Comparison of ENCODE assay signal across 2 cellular contexts in genomic region chr6:21987501-21987957, GRCh38.
TF ChIP-seq lines count a peak whose summit lies in the region.

No MANE protein-coding gene starts in this region.

TF ChIP-seq in GM23338, 12 proteins besides CTCF, POLR2A, EP300 and RAD21 (continued from another document):
- TF ChIP-seq ZNF462 (CRISPR knock-in tag; IDR thresholded peaks at IDR 0.05): no peak
- no peak for TF ChIP-seq ZNF331 (CRISPR knock-in tag; IDR thresholded peaks at IDR 0.05; ENCODE audit: low read depth)
- TF ChIP-seq, protein P1, sequence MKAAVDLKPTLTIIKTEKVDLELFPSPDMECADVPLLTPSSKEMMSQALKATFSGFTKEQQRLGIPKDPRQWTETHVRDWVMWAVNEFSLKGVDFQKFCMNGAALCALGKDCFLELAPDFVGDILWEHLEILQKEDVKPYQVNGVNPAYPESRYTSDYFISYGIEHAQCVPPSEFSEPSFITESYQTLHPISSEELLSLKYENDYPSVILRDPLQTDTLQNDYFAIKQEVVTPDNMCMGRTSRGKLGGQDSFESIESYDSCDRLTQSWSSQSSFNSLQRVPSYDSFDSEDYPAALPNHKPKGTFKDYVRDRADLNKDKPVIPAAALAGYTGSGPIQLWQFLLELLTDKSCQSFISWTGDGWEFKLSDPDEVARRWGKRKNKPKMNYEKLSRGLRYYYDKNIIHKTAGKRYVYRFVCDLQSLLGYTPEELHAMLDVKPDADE (IDR thresholded peaks at IDR 0.05): no peak
- TF ChIP-seq ZNF114 (CRISPR knock-in tag; IDR thresholded peaks at IDR 0.05): no peak
- TF ChIP-seq JUNB (IDR thresholded peaks at IDR 0.05; ENCODE audit: unreplicated experiment): no peak
- no peak for TF ChIP-seq STAT1 (IDR thresholded peaks at IDR 0.05; ENCODE audit: unreplicated experiment)
- no peak for TF ChIP-seq REST (IDR thresholded peaks at IDR 0.05; ENCODE audit: unreplicated experiment)

TF ChIP-seq in K562, 482 proteins besides CTCF, POLR2A, EP300 and RAD21 (continued from another document and continues in another):
- TF ChIP-seq, protein P2, sequence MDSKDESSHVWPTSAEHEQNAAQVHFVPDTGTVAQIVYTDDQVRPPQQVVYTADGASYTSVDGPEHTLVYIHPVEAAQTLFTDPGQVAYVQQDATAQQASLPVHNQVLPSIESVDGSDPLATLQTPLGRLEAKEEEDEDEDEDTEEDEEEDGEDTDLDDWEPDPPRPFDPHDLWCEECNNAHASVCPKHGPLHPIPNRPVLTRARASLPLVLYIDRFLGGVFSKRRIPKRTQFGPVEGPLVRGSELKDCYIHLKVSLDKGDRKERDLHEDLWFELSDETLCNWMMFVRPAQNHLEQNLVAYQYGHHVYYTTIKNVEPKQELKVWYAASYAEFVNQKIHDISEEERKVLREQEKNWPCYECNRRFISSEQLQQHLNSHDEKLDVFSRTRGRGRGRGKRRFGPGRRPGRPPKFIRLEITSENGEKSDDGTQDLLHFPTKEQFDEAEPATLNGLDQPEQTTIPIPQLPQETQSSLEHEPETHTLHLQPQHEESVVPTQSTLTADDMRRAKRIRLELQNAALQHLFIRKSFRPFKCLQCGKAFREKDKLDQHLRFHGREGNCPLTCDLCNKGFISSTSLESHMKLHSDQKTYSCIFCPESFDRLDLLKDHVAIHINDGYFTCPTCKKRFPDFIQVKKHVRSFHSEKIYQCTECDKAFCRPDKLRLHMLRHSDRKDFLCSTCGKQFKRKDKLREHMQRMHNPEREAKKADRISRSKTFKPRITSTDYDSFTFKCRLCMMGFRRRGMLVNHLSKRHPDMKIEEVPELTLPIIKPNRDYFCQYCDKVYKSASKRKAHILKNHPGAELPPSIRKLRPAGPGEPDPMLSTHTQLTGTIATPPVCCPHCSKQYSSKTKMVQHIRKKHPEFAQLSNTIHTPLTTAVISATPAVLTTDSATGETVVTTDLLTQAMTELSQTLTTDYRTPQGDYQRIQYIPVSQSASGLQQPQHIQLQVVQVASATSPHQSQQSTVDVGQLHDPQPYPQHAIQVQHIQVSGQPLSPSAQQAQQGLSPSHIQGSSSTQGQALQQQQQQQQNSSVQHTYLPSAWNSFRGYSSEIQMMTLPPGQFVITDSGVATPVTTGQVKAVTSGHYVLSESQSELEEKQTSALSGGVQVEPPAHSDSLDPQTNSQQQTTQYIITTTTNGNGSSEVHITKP (IDR thresholded peaks at IDR 0.05; ENCODE audit: partially characterized antibody): no peak
- TF ChIP-seq MEF2D (tag; conservative IDR thresholded peaks at IDR 0.05; ENCODE audit: low read depth) (no peak), ZZZ3 (IDR thresholded peaks at IDR 0.05) (no peak), ILF3 (IDR thresholded peaks at IDR 0.05; ENCODE audit: borderline replicate concordance) (no peak), DIDO1 (tag; IDR thresholded peaks at IDR 0.05; ENCODE audit: low read depth) (no peak), ZFP91 (CRISPR knock-in tag; IDR thresholded peaks at IDR 0.05) (no peak), NFE2 (IDR thresholded peaks at IDR 0.05; ENCODE audit: low read depth) (no peak), DPF2 (IDR thresholded peaks at IDR 0.05) (peak; percentile 47; the same call in 1 of the 2 replicates), TAL1 (IDR thresholded peaks at IDR 0.05) (no peak), DEAF1 (CRISPR knock-in tag; IDR thresholded peaks at IDR 0.05) (no peak), ZNF24 (IDR thresholded peaks at IDR 0.05) (no peak), ZBTB17 (CRISPR knock-in tag; IDR thresholded peaks at IDR 0.05) (no peak), FOXJ3 (CRISPR knock-in tag; IDR thresholded peaks at IDR 0.05) (no peak), MECOM (CRISPR knock-in tag; IDR thresholded peaks at IDR 0.05) (no peak), KLF13 (tag; IDR thresholded peaks at IDR 0.05; ENCODE audit: borderline replicate concordance, low read depth) (no peak), POLR3A (IDR thresholded peaks at IDR 0.05; ENCODE audit: borderline replicate concordance, extremely low read depth, insufficient read depth, insufficient read length) (no peak), HSF4 (CRISPR knock-in tag; IDR thresholded peaks at IDR 0.05; ENCODE audit: borderline replicate concordance) (no peak), PRMT5 (CRISPR knock-in tag; IDR thresholded peaks at IDR 0.05) (no peak), DACH1 (IDR thresholded peaks at IDR 0.05; ENCODE audit: partially characterized antibody) (no peak), FOSL1 (tag; conservative IDR thresholded peaks at IDR 0.05) (peak; percentile 51; the same call in 1 of the 2 replicates), ZNF77 (CRISPR knock-in tag; IDR thresholded peaks at IDR 0.05) (no peak), L3MBTL2 (IDR thresholded peaks at IDR 0.05) (peak; percentile 80), ZBTB8A (IDR thresholded peaks at IDR 0.05; ENCODE audit: partially characterized antibody) (no peak), FOXA3 (CRISPR knock-in tag; conservative IDR thresholded peaks at IDR 0.05 in 1 of 2, IDR thresholded peaks at IDR 0.05 in 1 of 2) (no peak), ZNF121 (CRISPR knock-in tag; conservative IDR thresholded peaks at IDR 0.05) (no peak), HDAC8 (tag; IDR thresholded peaks at IDR 0.05) (no peak), SAFB (IDR thresholded peaks at IDR 0.05; ENCODE audit: borderline replicate concordance, low read depth, low read length) (no peak), FOXJ2 (tag; IDR thresholded peaks at IDR 0.05) (no peak), NUFIP1 (IDR thresholded peaks at IDR 0.05; ENCODE audit: partially characterized antibody) (no peak), HCFC1 (IDR thresholded peaks at IDR 0.05; ENCODE audit: low read depth, low read length) (no peak), CHD4 (IDR thresholded peaks at IDR 0.05; ENCODE audit: insufficient read depth, insufficient replicate concordance, low read depth, low read length, poor library complexity, severe bottlenecking) (no peak), ZNF668 (CRISPR knock-in tag; IDR thresholded peaks at IDR 0.05) (no peak), CCNT2 (IDR thresholded peaks at IDR 0.05; ENCODE audit: borderline replicate concordance, extremely low read depth, insufficient read length, low read depth, low read length) (no peak), TAF1 (IDR thresholded peaks at IDR 0.05; ENCODE audit: control insufficient read depth, extremely low read depth, insufficient read depth, low read length, severe bottlenecking) (no peak)
- TF ChIP-seq, protein P3, sequence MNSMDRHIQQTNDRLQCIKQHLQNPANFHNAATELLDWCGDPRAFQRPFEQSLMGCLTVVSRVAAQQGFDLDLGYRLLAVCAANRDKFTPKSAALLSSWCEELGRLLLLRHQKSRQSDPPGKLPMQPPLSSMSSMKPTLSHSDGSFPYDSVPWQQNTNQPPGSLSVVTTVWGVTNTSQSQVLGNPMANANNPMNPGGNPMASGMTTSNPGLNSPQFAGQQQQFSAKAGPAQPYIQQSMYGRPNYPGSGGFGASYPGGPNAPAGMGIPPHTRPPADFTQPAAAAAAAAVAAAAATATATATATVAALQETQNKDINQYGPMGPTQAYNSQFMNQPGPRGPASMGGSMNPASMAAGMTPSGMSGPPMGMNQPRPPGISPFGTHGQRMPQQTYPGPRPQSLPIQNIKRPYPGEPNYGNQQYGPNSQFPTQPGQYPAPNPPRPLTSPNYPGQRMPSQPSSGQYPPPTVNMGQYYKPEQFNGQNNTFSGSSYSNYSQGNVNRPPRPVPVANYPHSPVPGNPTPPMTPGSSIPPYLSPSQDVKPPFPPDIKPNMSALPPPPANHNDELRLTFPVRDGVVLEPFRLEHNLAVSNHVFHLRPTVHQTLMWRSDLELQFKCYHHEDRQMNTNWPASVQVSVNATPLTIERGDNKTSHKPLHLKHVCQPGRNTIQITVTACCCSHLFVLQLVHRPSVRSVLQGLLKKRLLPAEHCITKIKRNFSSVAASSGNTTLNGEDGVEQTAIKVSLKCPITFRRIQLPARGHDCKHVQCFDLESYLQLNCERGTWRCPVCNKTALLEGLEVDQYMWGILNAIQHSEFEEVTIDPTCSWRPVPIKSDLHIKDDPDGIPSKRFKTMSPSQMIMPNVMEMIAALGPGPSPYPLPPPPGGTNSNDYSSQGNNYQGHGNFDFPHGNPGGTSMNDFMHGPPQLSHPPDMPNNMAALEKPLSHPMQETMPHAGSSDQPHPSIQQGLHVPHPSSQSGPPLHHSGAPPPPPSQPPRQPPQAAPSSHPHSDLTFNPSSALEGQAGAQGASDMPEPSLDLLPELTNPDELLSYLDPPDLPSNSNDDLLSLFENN (IDR thresholded peaks at IDR 0.05; ENCODE audit: low read depth in 2 of 2, low read length in 2 of 2): no peak
- TF ChIP-seq, protein P4, sequence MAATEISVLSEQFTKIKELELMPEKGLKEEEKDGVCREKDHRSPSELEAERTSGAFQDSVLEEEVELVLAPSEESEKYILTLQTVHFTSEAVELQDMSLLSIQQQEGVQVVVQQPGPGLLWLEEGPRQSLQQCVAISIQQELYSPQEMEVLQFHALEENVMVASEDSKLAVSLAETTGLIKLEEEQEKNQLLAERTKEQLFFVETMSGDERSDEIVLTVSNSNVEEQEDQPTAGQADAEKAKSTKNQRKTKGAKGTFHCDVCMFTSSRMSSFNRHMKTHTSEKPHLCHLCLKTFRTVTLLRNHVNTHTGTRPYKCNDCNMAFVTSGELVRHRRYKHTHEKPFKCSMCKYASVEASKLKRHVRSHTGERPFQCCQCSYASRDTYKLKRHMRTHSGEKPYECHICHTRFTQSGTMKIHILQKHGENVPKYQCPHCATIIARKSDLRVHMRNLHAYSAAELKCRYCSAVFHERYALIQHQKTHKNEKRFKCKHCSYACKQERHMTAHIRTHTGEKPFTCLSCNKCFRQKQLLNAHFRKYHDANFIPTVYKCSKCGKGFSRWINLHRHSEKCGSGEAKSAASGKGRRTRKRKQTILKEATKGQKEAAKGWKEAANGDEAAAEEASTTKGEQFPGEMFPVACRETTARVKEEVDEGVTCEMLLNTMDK (IDR thresholded peaks at IDR 0.05; ENCODE audit: borderline replicate concordance, insufficient read depth, low read depth, low read length, poor library complexity, severe bottlenecking): no peak
- TF ChIP-seq, protein P5, sequence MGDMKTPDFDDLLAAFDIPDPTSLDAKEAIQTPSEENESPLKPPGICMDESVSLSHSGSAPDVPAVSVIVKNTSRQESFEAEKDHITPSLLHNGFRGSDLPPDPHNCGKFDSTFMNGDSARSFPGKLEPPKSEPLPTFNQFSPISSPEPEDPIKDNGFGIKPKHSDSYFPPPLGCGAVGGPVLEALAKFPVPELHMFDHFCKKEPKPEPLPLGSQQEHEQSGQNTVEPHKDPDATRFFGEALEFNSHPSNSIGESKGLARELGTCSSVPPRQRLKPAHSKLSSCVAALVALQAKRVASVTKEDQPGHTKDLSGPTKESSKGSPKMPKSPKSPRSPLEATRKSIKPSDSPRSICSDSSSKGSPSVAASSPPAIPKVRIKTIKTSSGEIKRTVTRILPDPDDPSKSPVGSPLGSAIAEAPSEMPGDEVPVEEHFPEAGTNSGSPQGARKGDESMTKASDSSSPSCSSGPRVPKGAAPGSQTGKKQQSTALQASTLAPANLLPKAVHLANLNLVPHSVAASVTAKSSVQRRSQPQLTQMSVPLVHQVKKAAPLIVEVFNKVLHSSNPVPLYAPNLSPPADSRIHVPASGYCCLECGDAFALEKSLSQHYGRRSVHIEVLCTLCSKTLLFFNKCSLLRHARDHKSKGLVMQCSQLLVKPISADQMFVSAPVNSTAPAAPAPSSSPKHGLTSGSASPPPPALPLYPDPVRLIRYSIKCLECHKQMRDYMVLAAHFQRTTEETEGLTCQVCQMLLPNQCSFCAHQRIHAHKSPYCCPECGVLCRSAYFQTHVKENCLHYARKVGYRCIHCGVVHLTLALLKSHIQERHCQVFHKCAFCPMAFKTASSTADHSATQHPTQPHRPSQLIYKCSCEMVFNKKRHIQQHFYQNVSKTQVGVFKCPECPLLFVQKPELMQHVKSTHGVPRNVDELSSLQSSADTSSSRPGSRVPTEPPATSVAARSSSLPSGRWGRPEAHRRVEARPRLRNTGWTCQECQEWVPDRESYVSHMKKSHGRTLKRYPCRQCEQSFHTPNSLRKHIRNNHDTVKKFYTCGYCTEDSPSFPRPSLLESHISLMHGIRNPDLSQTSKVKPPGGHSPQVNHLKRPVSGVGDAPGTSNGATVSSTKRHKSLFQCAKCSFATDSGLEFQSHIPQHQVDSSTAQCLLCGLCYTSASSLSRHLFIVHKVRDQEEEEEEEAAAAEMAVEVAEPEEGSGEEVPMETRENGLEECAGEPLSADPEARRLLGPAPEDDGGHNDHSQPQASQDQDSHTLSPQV (IDR thresholded peaks at IDR 0.05): peak; percentile 81; the same call in 1 of the 2 replicates
- TF ChIP-seq, protein P6, sequence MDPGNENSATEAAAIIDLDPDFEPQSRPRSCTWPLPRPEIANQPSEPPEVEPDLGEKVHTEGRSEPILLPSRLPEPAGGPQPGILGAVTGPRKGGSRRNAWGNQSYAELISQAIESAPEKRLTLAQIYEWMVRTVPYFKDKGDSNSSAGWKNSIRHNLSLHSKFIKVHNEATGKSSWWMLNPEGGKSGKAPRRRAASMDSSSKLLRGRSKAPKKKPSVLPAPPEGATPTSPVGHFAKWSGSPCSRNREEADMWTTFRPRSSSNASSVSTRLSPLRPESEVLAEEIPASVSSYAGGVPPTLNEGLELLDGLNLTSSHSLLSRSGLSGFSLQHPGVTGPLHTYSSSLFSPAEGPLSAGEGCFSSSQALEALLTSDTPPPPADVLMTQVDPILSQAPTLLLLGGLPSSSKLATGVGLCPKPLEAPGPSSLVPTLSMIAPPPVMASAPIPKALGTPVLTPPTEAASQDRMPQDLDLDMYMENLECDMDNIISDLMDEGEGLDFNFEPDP (CRISPR knock-in tag; IDR thresholded peaks at IDR 0.05): no peak
